ENCODE assay signal across 27 cellular contexts in genomic region chr1:234218078-234218477, GRCh38.
DNase-seq lines count a peak whose midpoint lies in the region; ATAC-seq, FAIRE-seq and TF ChIP-seq lines count a peak whose summit lies in the region.
"Had no signal": no experiment of that assay in that cellular context is flagged by ENCODE, and none has a peak within 500 bp of the region (broad histone marks: within the 10 kb centered on the region; RNA-seq: fewer than 3 reads in every experiment).

No MANE protein-coding gene starts in this region.

- peaks cover 2% of the 10 kb centered on the region for H3K9me1 ChIP-seq in keratinocyte (ENCODE audit: control insufficient read depth, extremely low read depth, insufficient read depth, low read length)

- H3K9me3 Mint-ChIP-seq in activated naive CD8-positive, alpha-beta T cell treated with anti-CD3 and anti-CD28 coated beads, Interleukin-2, amount 50 U/mL, for 24 hours, result no peaks in the 10 kb centered on the region
- H3K9me3 Mint-ChIP-seq in Caco-2 (ENCODE audit: unreplicated experiment), result no peaks in the 10 kb centered on the region
- H3K9me3 Mint-ChIP-seq: activated T-cell treated with anti-CD3 and anti-CD28 coated beads, Interleukin-2, amount 50 U/mL, for 24 hours; CD14-positive monocyte; T-helper 2 cell treated with Interferon-gamma antibody and Interleukin-4, amounts not matched to agents 5 μg/mL and 100 μg/mL, for 36 hours; WTC11 had no signal

- dilution Hi-C loops in keratinocyte (cut with MboI; ENCODE audit: extremely low pct_ligation_motif_present, low sequenced_read_pairs), result no loop called here

- H3K27me3 Mint-ChIP-seq in activated naive CD8-positive, alpha-beta T cell treated with anti-CD3 and anti-CD28 coated beads, Interleukin-2, amount 50 U/mL, for 24 hours, result peaks cover 10% of the 10 kb centered on the region
- peaks cover 13% of the 10 kb centered on the region for H3K27me3 Mint-ChIP-seq in Caco-2 (ENCODE audit: insufficient read depth, unreplicated experiment)

- H4K20me1 ChIP-seq in keratinocyte (ENCODE audit: control insufficient read depth, extremely low read depth, insufficient read depth, low read length), result no peaks in the 10 kb centered on the region

- no peaks in the 10 kb centered on the region for H3K79me2 ChIP-seq in keratinocyte (ENCODE audit: control insufficient read depth, insufficient read depth, low read length)

- FAIRE-seq in keratinocyte (lab: Jason Lieb, UNC), result peak; percentile 87
- no peak for FAIRE-seq in small intestine (lab: Jason Lieb, UNC)
- FAIRE-seq: endothelial cell of umbilical vein, GM18507 had no signal

- DNase-seq in Ammon's horn (ENCODE audit: low spot score) (peak; percentile 17), D341Med (ENCODE audit: low spot score) (peak; percentile 58), keratinocyte (ENCODE audit: low read depth, low spot score) (no peak), small intestine (no peak), spleen (no peak), Caco-2 (no peak)
- no peak for DNase-seq in activated naive CD8-positive, alpha-beta T cell treated with anti-CD3 and anti-CD28 coated beads, Interleukin-2, amount 50 U/mL, for 24 hours
- DNase-seq: activated naive CD4-positive, alpha-beta T cell treated with anti-CD3 and anti-CD28 coated beads, Interleukin-2, amount 50 U/mL, for 16 hours; activated T-cell treated with anti-CD3 and anti-CD28 coated beads, Interleukin-2, amount 50 U/mL, for 24 hours; central memory CD4-positive, alpha-beta T cell; GOT3; left cardiac atrium; mesendoderm; naive B cell; NCI-H1436; NCI-H2107; NCI-H446; retina; stimulated activated CD4-positive, alpha-beta T cell treated with anti-CD3 and anti-CD28 coated beads, Interleukin-4, amount 100 ng/mL, for 1 hour; stimulated activated naive CD4-positive, alpha-beta T cell had no signal

- peak overlapping the region; percentile 49 for H3K4me2 ChIP-seq in keratinocyte (ENCODE audit: control insufficient read depth, extremely low read depth, insufficient read depth, low read depth, low read length)

- peak overlapping the region; percentile 32 for H2AFZ ChIP-seq in keratinocyte (ENCODE audit: control insufficient read depth, low read length)

- no peaks in the 10 kb centered on the region for H3K36me3 Mint-ChIP-seq in activated naive CD8-positive, alpha-beta T cell treated with anti-CD3 and anti-CD28 coated beads, Interleukin-2, amount 50 U/mL, for 24 hours (ENCODE audit: low read depth)
- H3K36me3 Mint-ChIP-seq in Caco-2 (ENCODE audit: insufficient read depth, unreplicated experiment), result no peaks in the 10 kb centered on the region
- H3K36me3 Mint-ChIP-seq: naive B cell, WTC11 had no signal

- POLR2A ChIA-PET in Caco-2 (lab: Charles Lee), result no interaction called here

- intact Hi-C loops in spleen (cut with DNase I; ENCODE audit: low total_unique reads), result no loop called here
- intact Hi-C loops in Caco-2 (cut with micrococcal nuclease; ENCODE audit: unreplicated experiment), result no loop called here

- TF ChIP-seq CTCF in keratinocyte (optimal IDR thresholded peaks at IDR 0.05 in 1 of 3, IDR thresholded peaks at IDR 0.05 in 1 of 3, conservative IDR thresholded peaks at IDR 0.05 in 1 of 3; ENCODE audit: extremely low read depth in 1 of 3, insufficient read depth in 2 of 3, low read length in 3 of 3) (no peak), spleen (IDR thresholded peaks at IDR 0.05 in 8 of 11, conservative IDR thresholded peaks at IDR 0.05 in 3 of 11) (no peak), Caco-2 (IDR thresholded peaks at IDR 0.05; ENCODE audit: insufficient read depth in 1 of 2, low read depth in 1 of 2, low read length in 1 of 2, severe bottlenecking in 1 of 2, unreplicated experiment in 1 of 2) (no peak)

- H3K9ac ChIP-seq in keratinocyte (ENCODE audit: control insufficient read depth, extremely low read depth, insufficient read depth, low read length), result peak overlapping the region; percentile 46

- H3K4me1 Mint-ChIP-seq in activated naive CD8-positive, alpha-beta T cell treated with anti-CD3 and anti-CD28 coated beads, Interleukin-2, amount 50 U/mL, for 24 hours, result peaks cover 36% of the 10 kb centered on the region
- no peaks in the 10 kb centered on the region for H3K4me1 Mint-ChIP-seq in Caco-2 (ENCODE audit: low read depth, unreplicated experiment)

- no peak for TF ChIP-seq POLR2A in spleen (IDR thresholded peaks at IDR 0.05)

- H3K36me3 ChIP-seq in keratinocyte (ENCODE audit: control insufficient read depth in 2 of 2, extremely low read depth in 1 of 2, insufficient read depth in 2 of 2, low read length in 2 of 2) (no peaks in the 10 kb centered on the region), small intestine (ENCODE audit: control insufficient read depth in 2 of 2, insufficient read depth in 2 of 2, low read length in 2 of 2) (no peaks in the 10 kb centered on the region), spleen (no peaks in the 10 kb centered on the region), Caco-2 (ENCODE audit: control insufficient read depth, insufficient read depth, low read length) (no peaks in the 10 kb centered on the region)
- H3K36me3 ChIP-seq: ascending aorta had no signal

- H3K27ac Mint-ChIP-seq in activated naive CD8-positive, alpha-beta T cell treated with anti-CD3 and anti-CD28 coated beads, Interleukin-2, amount 50 U/mL, for 24 hours, result peak overlapping the region; percentile 65
- H3K27ac Mint-ChIP-seq in Caco-2 (ENCODE audit: unreplicated experiment), result no peak overlapping the region
- H3K27ac Mint-ChIP-seq: activated T-cell treated with anti-CD3 and anti-CD28 coated beads, Interleukin-2, amount 50 U/mL, for 24 hours; CD14-positive monocyte; naive B cell; T-helper 2 cell treated with Interferon-gamma antibody and Interleukin-4, amounts not matched to agents 5 μg/mL and 100 μg/mL, for 36 hours; WTC11 had no signal

- 77 to 92% (median 89%) methylated on average over 3 of the region's 3 CpGs for WGBS in small intestine, 3 donors
- 70 to 92% (median 80%) methylated on average over 3 of the region's 3 CpGs for WGBS in spleen, 5 donors

- no peaks in the 10 kb centered on the region for H3K9me3 ChIP-seq in keratinocyte (ENCODE audit: control insufficient read depth, low read depth, low read length)
- no peaks in the 10 kb centered on the region for H3K9me3 ChIP-seq in small intestine (ENCODE audit: control insufficient read depth, low read depth)
- H3K9me3 ChIP-seq in spleen, result no peaks in the 10 kb centered on the region
- no peaks in the 10 kb centered on the region for H3K9me3 ChIP-seq in Caco-2
- H3K9me3 ChIP-seq: ascending aorta had no signal

- H3K4me3 ChIP-seq in keratinocyte (ENCODE audit: control insufficient read depth in 2 of 3, extremely low read depth in 1 of 3, insufficient read depth in 2 of 3, low read depth in 1 of 3, low read length in 3 of 3) (no peak overlapping the region), small intestine (ENCODE audit: low read depth in 1 of 2, low read length in 2 of 2) (no peak overlapping the region), spleen (no peak overlapping the region), Caco-2 (ENCODE audit: low read depth, low read length) (no peak overlapping the region)
- H3K4me3 ChIP-seq: ascending aorta had no signal

- no TSS peak for BruUV-seq in Caco-2 (replicated peaks; lab: Mats Ljungman, UMichigan)

- no peak for ATAC-seq in activated naive CD8-positive, alpha-beta T cell treated with anti-CD3 and anti-CD28 coated beads, Interleukin-2, amount 50 U/mL, for 24 hours
- ATAC-seq: left cardiac atrium, SK-N-SH treated with all-trans-retinoic acid at 6 μM for 48 hours, WTC11 had no signal

- peak overlapping the region; percentile 67 for H3K27ac ChIP-seq in keratinocyte (ENCODE audit: control insufficient read depth, insufficient read depth, low read length)
- H3K27ac ChIP-seq in small intestine (ENCODE audit: low read depth in 1 of 2, low read length in 1 of 2), result no peak overlapping the region
- H3K27ac ChIP-seq in spleen, result no peak overlapping the region
- H3K27ac ChIP-seq: ascending aorta had no signal

- CTCF ChIA-PET in Caco-2 (lab: Charles Lee), result no interaction called here

- H3K27me3 ChIP-seq in keratinocyte (ENCODE audit: control insufficient read depth, extremely low read depth, insufficient read depth, low read length) (no peaks in the 10 kb centered on the region), small intestine (ENCODE audit: control insufficient read depth in 2 of 2, insufficient read depth in 2 of 2, low read length in 2 of 2) (peaks cover 3 to 8% of the 10 kb centered on the region in 2 donors), spleen (replicated peaks in 1 of 7) (peaks cover 0 to 57% (median 21%) of the 10 kb centered on the region in 7 donors), Caco-2 (replicated peaks; ENCODE audit: control insufficient read depth, insufficient read depth, low read length) (peaks cover 7% of the 10 kb centered on the region)
- H3K27me3 ChIP-seq: ascending aorta had no signal

- no peak overlapping the region for H3K4me3 Mint-ChIP-seq in activated naive CD8-positive, alpha-beta T cell treated with anti-CD3 and anti-CD28 coated beads, Interleukin-2, amount 50 U/mL, for 24 hours
- H3K4me3 Mint-ChIP-seq in Caco-2 (ENCODE audit: unreplicated experiment), result no peak overlapping the region
- H3K4me3 Mint-ChIP-seq: activated T-cell treated with anti-CD3 and anti-CD28 coated beads, Interleukin-2, amount 50 U/mL, for 24 hours; CD14-positive monocyte; naive B cell; WTC11 had no signal

- peaks cover 47% of the 10 kb centered on the region for H3K4me1 ChIP-seq in keratinocyte (ENCODE audit: control insufficient read depth, extremely low read depth, insufficient read depth, low read length)
- no peaks in the 10 kb centered on the region for H3K4me1 ChIP-seq in small intestine (ENCODE audit: control insufficient read depth in 2 of 2, insufficient read depth in 1 of 2, low read depth in 1 of 2, low read length in 1 of 2)
- peaks cover 3 to 25% (median 19%) of the 10 kb centered on the region in 6 donors for H3K4me1 ChIP-seq in spleen
- no peaks in the 10 kb centered on the region for H3K4me1 ChIP-seq in Caco-2

Comparison
In these comparisons a context has a peak if more than half of its experiments do, and no peak if none do; other contexts are left out.
1. DNase-seq: peak in Ammon's horn (single experiment) and D341Med (single experiment); none in activated naive CD8-positive, alpha-beta T cell treated with anti-CD3 and anti-CD28 coated beads, Interleukin-2, amount 50 U/mL, for 24 hours (single experiment), keratinocyte (single experiment), small intestine (single experiment), spleen (single experiment) and Caco-2 (0 of 2).